21 cellular contexts compared by ENCODE assay signal in genomic region chr1:219215477-219215876, GRCh38. TPM values are rescaled to one million over a fixed set of nuclear protein-coding genes. Genes with fewer than 3 reads are reported as not detected.
A peak's percentile ranks its signal among the peaks of the same experiment; 100 is the strongest.
DNase-seq lines count a peak whose midpoint lies in the region; ATAC-seq, FAIRE-seq and TF ChIP-seq lines count a peak whose summit lies in the region.
"Had no signal": no experiment of that assay in that cellular context is flagged by ENCODE, and none has a peak within 500 bp of the region (broad histone marks: within the 10 kb centered on the region; RNA-seq: fewer than 3 reads in every experiment).

No MANE protein-coding gene starts in this region.

- H3K4me3 ChIP-seq in bronchial epithelial cell (ENCODE audit: low read depth, low read length) (no peak overlapping the region), SK-N-SH (ENCODE audit: low read depth in 2 of 2, low read length in 1 of 2) (no peak overlapping the region)
- H3K4me3 ChIP-seq: sigmoid colon, testis had no signal

- H3K79me2 ChIP-seq in SK-N-SH (ENCODE audit: insufficient read depth): no peaks in the 10 kb centered on the region

- H3F3A ChIP-seq in SK-N-SH (replicated peaks; ENCODE audit: insufficient read depth): no peaks in the 10 kb centered on the region

- no peaks in the 10 kb centered on the region for H3K9me2 ChIP-seq in SK-N-SH

- no peak overlapping the region for H3K4me2 ChIP-seq in SK-N-SH

- no peaks in the 10 kb centered on the region for H4K20me1 ChIP-seq in SK-N-SH (ENCODE audit: insufficient read depth)

- H3K27ac ChIP-seq in SK-N-SH (ENCODE audit: low read depth in 2 of 2, low read length in 1 of 2): no peak overlapping the region
- H3K27ac ChIP-seq: sigmoid colon, testis had no signal

- H2AFZ ChIP-seq in SK-N-SH (ENCODE audit: low read depth): no peak overlapping the region

- ATAC-seq in GM19463 (IDR thresholded peaks at IDR 0.05; ENCODE audit: unreplicated experiment): peak; percentile 42
- ATAC-seq in HG02973 (IDR thresholded peaks at IDR 0.05; ENCODE audit: unreplicated experiment): peak; percentile 48
- no peak for ATAC-seq in SK-N-SH treated with all-trans-retinoic acid at 6 μM for 48 hours
- no peak for ATAC-seq in GM19328 (IDR thresholded peaks at IDR 0.05; ENCODE audit: unreplicated experiment)
- ATAC-seq: activated CD8-positive, alpha-beta T cell treated with anti-CD3 and anti-CD28 coated beads for 36 hours; WTC11 had no signal

- FAIRE-seq in bronchial epithelial cell (lab: Jason Lieb, UNC): no peak
- FAIRE-seq: RCC 7860 had no signal

- H3K36me3 ChIP-seq in bronchial epithelial cell (ENCODE audit: control insufficient read depth, insufficient read depth, low read length): peaks cover 3% of the 10 kb centered on the region
- peaks cover 19 to 52% of the 10 kb centered on the region in 2 experiments for H3K36me3 ChIP-seq in SK-N-SH (replicated peaks in 1 of 2; ENCODE audit: control insufficient read depth in 1 of 2, insufficient read depth in 2 of 2, low read length in 1 of 2)

- H3K27me3 ChIP-seq in bronchial epithelial cell (ENCODE audit: control insufficient read depth, insufficient read depth, low read length) (no peaks in the 10 kb centered on the region), SK-N-SH (ENCODE audit: insufficient read depth) (no peaks in the 10 kb centered on the region)
- H3K27me3 ChIP-seq: sigmoid colon, testis had no signal

- POLR2A ChIA-PET in SK-N-SH (lab: Yijun Ruan, JAX): no interaction called here

- H3K9ac ChIP-seq in SK-N-SH: no peak overlapping the region

- no peak for TF ChIP-seq EP300 in SK-N-SH (IDR thresholded peaks at IDR 0.05; ENCODE audit: borderline replicate concordance in 1 of 2, low read depth in 1 of 2, low read length in 1 of 2)

- no peaks in the 10 kb centered on the region for H3K4me1 ChIP-seq in SK-N-SH (ENCODE audit: control insufficient read depth in 1 of 2, insufficient read depth in 2 of 2, low read depth in 1 of 2, low read length in 1 of 2)
- H3K4me1 ChIP-seq: sigmoid colon, testis had no signal

- no peak for TF ChIP-seq CTCF in bronchial epithelial cell (IDR thresholded peaks at IDR 0.05; ENCODE audit: insufficient read depth, low read length, severe bottlenecking)
- TF ChIP-seq CTCF in SK-N-SH (IDR thresholded peaks at IDR 0.05): no peak

- TF ChIP-seq RAD21 in SK-N-SH (IDR thresholded peaks at IDR 0.05; ENCODE audit: low read length): no peak

- CTCF ChIA-PET in SK-N-SH (lab: Yijun Ruan, JAX): interaction anchor here (0.6 kb wide), 1 partner anchor 320 kb away, joined by 3 read pairs; no protein-coding TSS in a partner anchor

- H3K9me3 ChIP-seq in SK-N-SH: no peaks in the 10 kb centered on the region
- H3K9me3 ChIP-seq: sigmoid colon, testis had no signal

- DNase-seq in EL (peak; percentile 18), bronchial epithelial cell (ENCODE audit: low read depth) (peak; percentile 16), NCI-H2107 treated with DMSO at 0.1 percent for 48 hours (lab: John Stamatoyannopoulos, UW; ENCODE audit: unreplicated experiment) (no peak), SK-N-SH (no peak)
- DNase-seq: ACHN; activated CD8-positive, alpha-beta T cell treated with anti-CD3 and anti-CD28 coated beads for 36 hours; activated naive CD4-positive, alpha-beta T cell treated with Interleukin-2 at 50 U/mL for 16 hours; activated T-cell treated with anti-CD3 and anti-CD28 coated beads, Interleukin-2, amount 50 U/mL, for 24 hours; anterior cingulate cortex; C1 segment of cervical spinal cord; cerebellar nuclear complex; midbrain; NCI-H1105 treated with DMSO at 0.1 percent for 48 hours; sigmoid colon; testis had no signal

TF ChIP-seq in SK-N-SH, 30 proteins besides CTCF, POLR2A, EP300 and RAD21:
- TF ChIP-seq RFX5 (IDR thresholded peaks at IDR 0.05; ENCODE audit: low read length) (no peak), NFIC (IDR thresholded peaks at IDR 0.05; ENCODE audit: borderline replicate concordance) (no peak), POLR2AphosphoS5 (IDR thresholded peaks at IDR 0.05; ENCODE audit: low read depth, low read length) (no peak), FOXJ3 (CRISPR knock-in tag; IDR thresholded peaks at IDR 0.05) (no peak)

TF ChIP-seq in SK-N-SH treated with all-trans-retinoic acid at 6 μM for 48 hours, 23 proteins besides CTCF, POLR2A, EP300 and RAD21 (continues in another document):
- TF ChIP-seq TSHZ2 (CRISPR knock-in tag; IDR thresholded peaks at IDR 0.05) (no peak), SNAI2 (CRISPR knock-in tag; IDR thresholded peaks at IDR 0.05) (no peak), CREB5 (CRISPR knock-in tag; IDR thresholded peaks at IDR 0.05; ENCODE audit: low read depth) (no peak), GLIS3 (CRISPR knock-in tag; IDR thresholded peaks at IDR 0.05) (no peak), ZC3H10 (CRISPR knock-in tag; IDR thresholded peaks at IDR 0.05) (no peak), PATZ1 (CRISPR knock-in tag; IDR thresholded peaks at IDR 0.05; ENCODE audit: borderline replicate concordance) (no peak), PPARA (CRISPR knock-in tag; IDR thresholded peaks at IDR 0.05; ENCODE audit: borderline replicate concordance) (no peak), POU6F1 (CRISPR knock-in tag; IDR thresholded peaks at IDR 0.05; ENCODE audit: borderline replicate concordance, low read depth) (no peak), ZFP3 (CRISPR knock-in tag; IDR thresholded peaks at IDR 0.05) (no peak), ZNF70 (CRISPR knock-in tag; IDR thresholded peaks at IDR 0.05) (no peak), ZNF8 (CRISPR knock-in tag; IDR thresholded peaks at IDR 0.05) (no peak), ESRRG (CRISPR knock-in tag; IDR thresholded peaks at IDR 0.05) (no peak)

RNA-seq across cellular contexts. Expression of gene LYPLAL1, which starts 41.8 kb away (rescaled TPM):
- total RNA-seq in bronchial epithelial cell: 12.1 and 25.5 TPM in 2 replicates
- 11.2 and 15.6 TPM in 2 replicates for polyA plus RNA-seq in SK-N-SH (2012; rRNA removed)
- polyA plus RNA-seq in SK-N-SH (2012; cell fraction: cytosol; rRNA removed): 16.7 and 27.6 TPM in 2 replicates
- polyA plus RNA-seq in SK-N-SH (2012; cell fraction: nucleus; rRNA removed): 20.1 and 29.7 TPM in 2 replicates

Comparison
In these comparisons a context has a peak if more than half of its experiments do, and no peak if none do; other contexts are left out.
1. DNase-seq: peak in EL (single experiment) and bronchial epithelial cell (single experiment); none in NCI-H2107 treated with DMSO at 0.1 percent for 48 hours (single experiment) and SK-N-SH (single experiment).
2. ATAC-seq: peak in GM19463 (single experiment) and HG02973 (single experiment); none in SK-N-SH treated with all-trans-retinoic acid at 6 μM for 48 hours (single experiment) and GM19328 (single experiment).